In the genomic region with DNA sequence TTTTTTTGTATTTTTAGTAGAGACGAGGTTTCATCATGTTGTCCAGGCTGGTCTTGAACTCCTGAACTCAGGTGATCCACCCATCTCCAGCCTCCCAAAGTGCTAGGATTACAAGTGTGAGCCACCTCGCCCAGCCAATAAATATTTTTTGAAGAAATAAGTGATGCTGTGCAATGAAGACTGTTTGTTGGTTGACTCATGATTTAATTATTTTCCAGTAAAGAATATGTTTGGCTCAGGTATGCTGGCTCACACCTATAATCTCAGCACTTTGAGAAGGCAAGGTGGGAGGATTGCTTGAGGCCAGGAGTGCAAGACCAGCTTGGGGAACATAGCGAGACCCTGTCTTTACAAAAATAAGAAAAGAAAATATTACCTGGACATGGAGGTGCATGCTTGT, we compare ENCODE assay signal across 11 cellular contexts. TPM values are rescaled to one million over a fixed set of nuclear protein-coding genes. Genes with fewer than 3 reads are reported as not detected.
DNase-seq lines count a peak whose midpoint lies in the region; ATAC-seq and TF ChIP-seq lines count a peak whose summit lies in the region.
"Had no signal": no experiment of that assay in that cellular context is flagged by ENCODE, and none has a peak within 500 bp of the region (broad histone marks: within the 10 kb centered on the region; RNA-seq: fewer than 3 reads in every experiment).

No MANE protein-coding gene starts in this region.

- no peak overlapping the region for H2BK12ac ChIP-seq in mesenchymal stem cell (ENCODE audit: low read length in 2 of 2)
- no peak overlapping the region for H2BK12ac ChIP-seq in neuronal stem cell (ENCODE audit: low read length)

- H3K4me2 ChIP-seq in PC-3 (ENCODE audit: low read length) (no peak overlapping the region), mesenchymal stem cell (ENCODE audit: low read length, poor library complexity, severe bottlenecking) (no peak overlapping the region), neuronal stem cell (ENCODE audit: insufficient read depth, low read length, poor library complexity, severe bottlenecking) (no peak overlapping the region)

- H2AFZ ChIP-seq in PC-3 (ENCODE audit: low read length): no peak overlapping the region
- no peak overlapping the region for H2AFZ ChIP-seq in mesenchymal stem cell (ENCODE audit: low read depth, low read length)
- H2AFZ ChIP-seq in neuronal stem cell (ENCODE audit: low read length): no peak overlapping the region

- peaks cover 7% of the 10 kb centered on the region for H3K9me3 Mint-ChIP-seq in central memory CD8-positive, alpha-beta T cell

- ATAC-seq in PC-3 (peak; percentile 27; the same call in 1 of the 2 replicates), HG02970 (IDR thresholded peaks at IDR 0.05; ENCODE audit: low FRiP score, unreplicated experiment) (no peak)
- ATAC-seq in central memory CD8-positive, alpha-beta T cell (replicated peaks; ENCODE audit: extremely low read depth, poor library complexity, severe bottlenecking): no peak
- ATAC-seq: GM12878, HCT116 had no signal

- no peak overlapping the region for H3K27ac ChIP-seq in PC-3 (ENCODE audit: low read length)
- H3K27ac ChIP-seq in mesenchymal stem cell (ENCODE audit: low read length, poor library complexity, severe bottlenecking): peak overlapping the region; percentile 28
- H3K27ac ChIP-seq in neuronal stem cell (replicated peaks; ENCODE audit: low read length): no peak overlapping the region

- no peak overlapping the region for H3K4me3 ChIP-seq in PC-3 (ENCODE audit: low read length)
- H3K4me3 ChIP-seq in mesenchymal stem cell (ENCODE audit: insufficient read depth in 1 of 2, low read depth in 1 of 2, low read length in 2 of 2): no peak overlapping the region
- no peak overlapping the region for H3K4me3 ChIP-seq in neuronal stem cell (ENCODE audit: low read length in 2 of 2)
- H3K4me3 ChIP-seq: GM12878 had no signal

- POLR2A ChIA-PET in PC-3 (lab: Charles Lee; ENCODE audit: unreplicated experiment): no interaction called here

- no peak overlapping the region for H2BK5ac ChIP-seq in mesenchymal stem cell (ENCODE audit: low read depth, low read length, poor library complexity, severe bottlenecking)
- H2BK5ac ChIP-seq in neuronal stem cell (ENCODE audit: low read length): no peak overlapping the region

- no peaks in the 10 kb centered on the region for H3K27me3 ChIP-seq in PC-3 (ENCODE audit: low read length)
- H3K27me3 ChIP-seq in mesenchymal stem cell (ENCODE audit: control insufficient read depth in 1 of 2, insufficient read depth in 1 of 2, low read length in 2 of 2): peaks cover 0 to 13% of the 10 kb centered on the region in 2 experiments
- no peaks in the 10 kb centered on the region for H3K27me3 ChIP-seq in neuronal stem cell (ENCODE audit: control insufficient read depth in 3 of 3, insufficient read depth in 3 of 3, low read depth in 1 of 3, low read length in 3 of 3)

- WGBS in mesenchymal stem cell: 100% methylated on average over 3 of the region's 3 CpGs
- no CpG with 5 or more reads among the region's 3 CpGs for WGBS in neuronal stem cell (ENCODE audit: extremely low coverage in 2 of 2, insufficient read length in 2 of 2, insufficient replicate concordance in 1 of 2), 2 donors

- no peaks in the 10 kb centered on the region for H3F3A ChIP-seq in PC-3 (ENCODE audit: low read length, unreplicated experiment)

- peaks cover 10% of the 10 kb centered on the region for H3K4me1 ChIP-seq in PC-3 (ENCODE audit: insufficient read depth, low read length)
- peaks cover 5% of the 10 kb centered on the region for H3K4me1 ChIP-seq in mesenchymal stem cell (ENCODE audit: control insufficient read depth, insufficient read depth, low read depth, low read length)
- H3K4me1 ChIP-seq in neuronal stem cell (ENCODE audit: control insufficient read depth in 2 of 2, insufficient read depth in 1 of 2, low read depth in 1 of 2, low read length in 2 of 2): peaks cover 0 to 3% of the 10 kb centered on the region in 2 donors

- intact Hi-C loops in PC-3 (cut with micrococcal nuclease): no loop called here

- H3K9me3 ChIP-seq in PC-3 (ENCODE audit: low read length): no peaks in the 10 kb centered on the region
- H3K9me3 ChIP-seq in mesenchymal stem cell (ENCODE audit: control insufficient read depth, low read length): no peaks in the 10 kb centered on the region
- peaks cover 0 to 12% of the 10 kb centered on the region in 2 donors for H3K9me3 ChIP-seq in neuronal stem cell (replicated peaks in 1 of 2; ENCODE audit: control insufficient read depth in 2 of 2, insufficient read depth in 1 of 2, low read depth in 1 of 2, low read length in 2 of 2)

- no peaks in the 10 kb centered on the region for H3K79me2 ChIP-seq in PC-3 (ENCODE audit: low read length)

- DNase-seq in PC-3: peak; percentile 46
- DNase-seq in central memory CD8-positive, alpha-beta T cell (ENCODE audit: low spot score in 2 of 2): no peak
- no peak for DNase-seq in mesenchymal stem cell
- no peak for DNase-seq in effector CD8-positive, alpha-beta T cell (lab: John Stamatoyannopoulos, UW)
- no peak for DNase-seq in erythroblast (lab: John Stamatoyannopoulos, UW)
- no peak for DNase-seq in neuronal stem cell (ENCODE audit: low spot score)
- DNase-seq: DMS79, IMR-90 had no signal

- H3K4ac ChIP-seq in mesenchymal stem cell (ENCODE audit: low read depth in 1 of 2, low read length in 2 of 2) (no peak overlapping the region), neuronal stem cell (ENCODE audit: low read length) (no peak overlapping the region)

- no peak overlapping the region for H2BK120ac ChIP-seq in mesenchymal stem cell (ENCODE audit: low read depth, low read length)
- H2BK120ac ChIP-seq in neuronal stem cell (ENCODE audit: low read depth, low read length): no peak overlapping the region

- H3K27ac Mint-ChIP-seq in central memory CD8-positive, alpha-beta T cell (ENCODE audit: low read depth): peak overlapping the region; percentile 6

- no peak overlapping the region for H3K4me3 Mint-ChIP-seq in central memory CD8-positive, alpha-beta T cell

- H3K36me3 ChIP-seq in PC-3 (ENCODE audit: low read depth, low read length): no peaks in the 10 kb centered on the region
- H3K36me3 ChIP-seq in mesenchymal stem cell (ENCODE audit: control insufficient read depth in 1 of 2, insufficient read depth in 2 of 2, low read depth in 1 of 2, low read length in 2 of 2): no peaks in the 10 kb centered on the region
- peaks cover 0 to 2% of the 10 kb centered on the region in 2 donors for H3K36me3 ChIP-seq in neuronal stem cell (replicated peaks in 1 of 2; ENCODE audit: control insufficient read depth in 2 of 2, insufficient read depth in 2 of 2, low read length in 2 of 2)

- CTCF ChIA-PET in PC-3 (lab: Charles Lee): no interaction called here

- H3K79me1 ChIP-seq in mesenchymal stem cell (replicated peaks; ENCODE audit: low read length, poor library complexity, severe bottlenecking) (no peaks in the 10 kb centered on the region), neuronal stem cell (ENCODE audit: low read depth, low read length) (no peaks in the 10 kb centered on the region)

- H3K36me3 Mint-ChIP-seq in central memory CD8-positive, alpha-beta T cell (ENCODE audit: insufficient read depth): peaks cover 7% of the 10 kb centered on the region

- no peaks in the 10 kb centered on the region for H4K20me1 ChIP-seq in PC-3 (ENCODE audit: low read length)

- H4K8ac ChIP-seq in mesenchymal stem cell (ENCODE audit: low read length) (no peak overlapping the region), neuronal stem cell (ENCODE audit: low read depth, low read length) (no peak overlapping the region)

- no peaks in the 10 kb centered on the region for H3K27me3 Mint-ChIP-seq in central memory CD8-positive, alpha-beta T cell

- H3K9ac ChIP-seq in PC-3 (ENCODE audit: low read length) (no peak overlapping the region), mesenchymal stem cell (ENCODE audit: low read length) (no peak overlapping the region), neuronal stem cell (ENCODE audit: low read depth, low read length, poor library complexity) (no peak overlapping the region)

- TF ChIP-seq CTCF in PC-3 (conservative IDR thresholded peaks at IDR 0.05; ENCODE audit: low read depth, low read length): no peak

- no peaks in the 10 kb centered on the region for H3K9me2 ChIP-seq in PC-3 (replicated peaks; ENCODE audit: low read length)

- H3K18ac ChIP-seq in mesenchymal stem cell (ENCODE audit: low read depth in 1 of 2, low read length in 2 of 2) (no peak overlapping the region), neuronal stem cell (ENCODE audit: low read length) (no peak overlapping the region)

- no peak overlapping the region for H2AK5ac ChIP-seq in mesenchymal stem cell (ENCODE audit: low read length, severe bottlenecking)
- no peak overlapping the region for H2AK5ac ChIP-seq in neuronal stem cell (ENCODE audit: low read depth, low read length)

- no peak overlapping the region for H3K14ac ChIP-seq in mesenchymal stem cell (ENCODE audit: low read length in 2 of 2)
- no peak overlapping the region for H3K14ac ChIP-seq in neuronal stem cell (ENCODE audit: low read length)

- H3K23ac ChIP-seq in mesenchymal stem cell (ENCODE audit: low read length in 2 of 2) (no peak overlapping the region), neuronal stem cell (ENCODE audit: low read depth, low read length, poor library complexity) (no peak overlapping the region)

- peaks cover 33% of the 10 kb centered on the region for H3K4me1 Mint-ChIP-seq in central memory CD8-positive, alpha-beta T cell

- BruUV-seq in PC-3 (replicated peaks; lab: Mats Ljungman, UMichigan): no TSS peak

- no peak overlapping the region for H4K91ac ChIP-seq in mesenchymal stem cell (ENCODE audit: low read length)
- H4K91ac ChIP-seq in neuronal stem cell (ENCODE audit: low read depth, low read length, poor library complexity): no peak overlapping the region

- no peak for TF ChIP-seq POLR2A in erythroblast (IDR thresholded peaks at IDR 0.05; ENCODE audit: low read length)

- H2BK15ac ChIP-seq in mesenchymal stem cell (ENCODE audit: low read depth, poor library complexity, severe bottlenecking) (no peak overlapping the region), neuronal stem cell (ENCODE audit: low read length) (no peak overlapping the region)

RNA-seq across cellular contexts. Expression of a gene that starts 41.8 kb away (rescaled TPM):
- 9.8 and 10.7 TPM in 2 replicates for total RNA-seq in PC-3 (2014; rRNA removed)
- polyA plus RNA-seq in mesenchymal stem cell (2013, experiment 1 of 2): 28.4 TPM
- 28.0 TPM for polyA plus RNA-seq in mesenchymal stem cell (2013, experiment 2 of 2)
- polyA plus RNA-seq in neuronal stem cell (2013, experiment 1 of 2): 15.7 TPM
- polyA plus RNA-seq in neuronal stem cell (2013, experiment 2 of 2): 15.9 TPM
